In the genomic region with DNA sequence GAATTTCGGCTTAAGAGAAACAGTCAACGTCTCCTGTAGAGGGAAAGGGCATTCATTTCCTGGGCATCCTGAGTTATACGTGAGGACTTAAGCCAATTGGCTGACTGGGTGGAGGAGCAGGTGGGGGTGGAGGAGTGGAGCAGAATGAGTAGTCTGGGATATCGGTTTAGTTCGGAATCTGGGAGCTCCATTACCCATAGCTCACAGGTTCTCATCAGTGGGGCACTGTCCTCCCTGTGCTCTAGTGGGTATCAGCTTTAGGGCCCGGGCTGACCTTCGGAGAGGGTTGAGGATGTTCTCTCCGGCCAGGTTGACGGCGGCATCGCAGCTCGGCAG, we compare ENCODE assay signal across 1 cellular context.
TF ChIP-seq lines count a peak whose summit lies in the region.

No MANE protein-coding gene starts in this region.

TF ChIP-seq in IMR-90, 13 proteins besides CTCF, POLR2A, EP300 and RAD21:
- TF ChIP-seq NFE2L2 (IDR thresholded peaks at IDR 0.05; ENCODE audit: low read depth, low read length) (no peak), SMC3 (IDR thresholded peaks at IDR 0.05; ENCODE audit: low read depth, low read length) (no peak)
